Comparison of ENCODE assay signal across 33 cellular contexts in the genomic region with DNA sequence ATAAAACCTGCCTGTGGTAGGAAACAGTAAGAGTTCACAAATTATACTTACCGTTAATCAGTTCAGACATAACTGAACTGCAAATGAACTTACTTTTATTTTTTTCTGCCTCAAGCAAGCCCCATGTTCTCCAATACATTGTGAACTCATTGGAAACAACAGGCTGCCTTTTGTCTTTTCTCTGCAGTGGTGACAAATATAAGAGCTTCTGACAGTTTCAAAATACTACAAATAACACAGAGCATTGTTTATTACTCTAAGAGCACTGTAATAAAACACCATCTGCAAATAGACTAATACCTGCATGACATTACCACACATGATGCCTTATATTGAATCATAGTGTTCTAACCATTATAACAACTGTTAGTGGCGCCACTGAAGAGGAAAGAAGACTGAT.
"Had no signal": no experiment of that assay in that cellular context is flagged by ENCODE, and none has a peak within 500 bp of the region (broad histone marks: within the 10 kb centered on the region; RNA-seq: fewer than 3 reads in every experiment).

No MANE protein-coding gene starts in this region.

- H3K4me3 Mint-ChIP-seq: activated B cell treated with CpG ODN at 0.5 μM for 24 hours; activated CD4-positive, alpha-beta memory T cell treated with anti-CD3 and anti-CD28 coated beads for 36 hours; activated naive CD4-positive, alpha-beta T cell treated with anti-CD3 and anti-CD28 coated beads for 36 hours; activated T-cell treated with anti-CD3 and anti-CD28 coated beads, Interleukin-2, amount 50 U/mL, for 4 hours; activated T-helper 1 cell treated with anti-CD3 and anti-CD28 coated beads, Interleukin-12 subunit alpha, Interleukin-12 subunit beta, Interleukin-2, Interleukin-4 antibody, amounts not matched to agents 30 ng/mL and 10 ng/mL and 1 ng/mL, durations not matched to agents 14 hours and 24 hours and 36 hours; brain had no signal

- H3K4me2 ChIP-seq: PC-9 had no signal

- H3K36me3 ChIP-seq: adrenal gland had no signal

- H2AFZ ChIP-seq: PC-9 had no signal

- ATAC-seq: activated naive CD4-positive, alpha-beta T cell treated with anti-CD3 and anti-CD28 coated beads, Interleukin-2, amount 50 U/mL, for 72 hours; activated T-cell treated with anti-CD3 and anti-CD28 coated beads, Interleukin-2, amount 50 U/mL, for 4 hours; Right ventricle myocardium inferior had no signal

- DNase-seq: activated B cell treated with CpG ODN at 0.5 μM for 24 hours; activated CD4-positive, alpha-beta memory T cell treated with anti-CD3 and anti-CD28 coated beads for 36 hours; activated CD4-positive, alpha-beta T cell treated with anti-CD3 and anti-CD28 coated beads for 4 hours; activated CD4-positive, alpha-beta T cell treated with anti-CD3 and anti-CD28 coated beads, Interleukin-2, amount 50 U/mL, for 1 hour; activated CD4-positive, CD25-positive, alpha-beta regulatory T cell treated with anti-CD3 and anti-CD28 coated beads, Interleukin-2, amount 50 U/mL, for 72 hours; activated CD8-positive, alpha-beta memory T cell treated with anti-CD3 and anti-CD28 coated beads, Interleukin-2, amount 50 U/mL, for 4 hours; activated gamma-delta T cell treated with Interleukin-2 at 50 U/mL for 16 hours; activated naive CD4-positive, alpha-beta T cell treated with anti-CD3 and anti-CD28 coated beads for 36 hours; activated T-cell treated with anti-CD3 and anti-CD28 coated beads for 4 hours; activated T-cell treated with anti-CD3 and anti-CD28 coated beads, Interleukin-2, amount 50 U/mL, for 4 hours; adrenal gland; caudate nucleus; cerebellar nuclear complex; KBM-7; NCI-H1092 treated with DMSO at 0.1 percent for 48 hours; NCI-H146; NCI-H187; NCI-H2029 treated with DMSO at 0.1 percent for 48 hours; NCI-H345; NCI-H524 treated with DMSO at 0.1 percent for 48 hours; NCI-H748 treated with DMSO at 0.1 percent for 48 hours; PC-9; SIG-M5; SW 1271; T-helper 1 cell; T-helper 2 cell; T-helper 9 cell had no signal

- H3K27ac Mint-ChIP-seq: activated B cell treated with CpG ODN at 0.5 μM for 24 hours; activated CD4-positive, alpha-beta memory T cell treated with anti-CD3 and anti-CD28 coated beads for 36 hours; activated naive CD4-positive, alpha-beta T cell treated with anti-CD3 and anti-CD28 coated beads for 36 hours; activated naive CD4-positive, alpha-beta T cell treated with anti-CD3 and anti-CD28 coated beads, Interleukin-2, amount 50 U/mL, for 72 hours; activated T-helper 1 cell treated with anti-CD3 and anti-CD28 coated beads, Interleukin-12 subunit alpha, Interleukin-12 subunit beta, Interleukin-2, Interleukin-4 antibody, amounts not matched to agents 30 ng/mL and 10 ng/mL and 1 ng/mL, durations not matched to agents 14 hours and 24 hours and 36 hours; brain had no signal

- H3K4me1 ChIP-seq: adrenal gland had no signal

- H3K4me1 Mint-ChIP-seq: activated B cell treated with CpG ODN at 0.5 μM for 24 hours, brain had no signal

- H3K27ac ChIP-seq: adrenal gland, PC-9, RWPE1, VCaP had no signal

- H3K9me3 Mint-ChIP-seq: activated B cell treated with CpG ODN at 0.5 μM for 24 hours; activated CD4-positive, alpha-beta memory T cell treated with anti-CD3 and anti-CD28 coated beads for 36 hours; activated naive CD4-positive, alpha-beta T cell treated with anti-CD3 and anti-CD28 coated beads for 36 hours; activated naive CD4-positive, alpha-beta T cell treated with anti-CD3 and anti-CD28 coated beads, Interleukin-2, amount 50 U/mL, for 72 hours; activated T-cell treated with anti-CD3 and anti-CD28 coated beads, Interleukin-2, amount 50 U/mL, for 4 hours; activated T-helper 1 cell treated with anti-CD3 and anti-CD28 coated beads, Interleukin-12 subunit alpha, Interleukin-12 subunit beta, Interleukin-2, Interleukin-4 antibody, amounts not matched to agents 30 ng/mL and 10 ng/mL and 1 ng/mL, durations not matched to agents 14 hours and 24 hours and 36 hours had no signal

- H3K36me3 Mint-ChIP-seq: activated CD4-positive, alpha-beta memory T cell treated with anti-CD3 and anti-CD28 coated beads for 36 hours; activated naive CD4-positive, alpha-beta T cell treated with anti-CD3 and anti-CD28 coated beads, Interleukin-2, amount 50 U/mL, for 72 hours; brain had no signal

- H3K4me3 ChIP-seq: adrenal gland, PC-9 had no signal

- H3K9me3 ChIP-seq: adrenal gland had no signal
